8 cellular contexts compared by ENCODE assay signal in the genomic region with DNA sequence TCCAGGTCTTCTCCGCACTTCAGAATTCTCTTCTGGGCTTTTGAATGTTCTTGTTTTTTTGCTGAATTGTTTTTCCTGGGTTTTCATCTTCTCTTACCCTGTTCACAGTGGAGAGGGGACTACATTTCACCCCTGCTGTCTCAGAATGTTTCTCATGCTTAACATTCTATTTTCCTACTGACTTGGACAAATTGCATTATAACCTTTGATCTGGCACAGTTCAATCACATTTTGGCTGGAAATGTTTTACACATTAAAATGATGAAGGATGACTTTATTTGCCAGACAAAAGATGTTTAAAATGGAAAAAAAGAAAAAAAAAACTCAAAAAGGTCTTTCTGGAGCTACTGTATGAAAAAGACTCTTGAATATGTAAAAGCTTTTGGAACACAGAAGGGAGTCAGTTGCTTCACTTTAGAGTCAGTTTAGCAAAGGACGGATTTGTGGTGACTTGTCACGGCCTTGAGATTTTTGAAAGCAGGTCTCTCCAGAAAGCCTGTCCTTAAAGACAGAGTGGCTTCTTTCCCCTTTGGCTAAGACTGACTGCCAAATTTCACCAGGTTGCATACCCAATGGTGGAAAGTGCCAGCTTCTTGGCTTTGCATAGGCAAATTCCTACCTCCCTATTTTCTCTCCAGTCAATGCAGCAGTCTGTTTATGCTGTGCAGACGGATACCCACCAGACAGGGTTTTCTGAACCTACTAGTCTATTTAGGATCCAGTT.
DNase-seq lines count a peak whose midpoint lies in the region; ATAC-seq, FAIRE-seq and TF ChIP-seq lines count a peak whose summit lies in the region.

No MANE protein-coding gene starts in this region.

- H3K23ac ChIP-seq in IMR-90 (ENCODE audit: low read depth, low read length): no peak overlapping the region

- peaks cover 19% of the 10 kb centered on the region for H3K4me1 ChIP-seq in IMR-90 (ENCODE audit: control insufficient read depth, insufficient read depth, low read length)
- H3K4me1 ChIP-seq in keratinocyte (ENCODE audit: control insufficient read depth, extremely low read depth, insufficient read depth, low read length): peaks cover 78% of the 10 kb centered on the region
- H3K4me1 ChIP-seq in PC-3 (ENCODE audit: insufficient read depth, low read length): peaks cover 60% of the 10 kb centered on the region
- peaks cover 7 to 49% (median 45%) of the 10 kb centered on the region in 3 donors for H3K4me1 ChIP-seq in pancreas

- dilution Hi-C loops in IMR-90 (cut with HindIII; ENCODE audit: low sequenced_read_pairs, unreplicated experiment) (no loop called here), keratinocyte (cut with MboI; ENCODE audit: extremely low pct_ligation_motif_present, low sequenced_read_pairs) (no loop called here)

- H3K79me1 ChIP-seq in IMR-90 (ENCODE audit: low read depth in 1 of 2, low read length in 2 of 2): no peaks in the 10 kb centered on the region

- peak overlapping the region; percentile 4; the same call in 1 of the 2 replicates for H2BK20ac ChIP-seq in IMR-90 (ENCODE audit: low read depth, low read length)

- peaks cover 76% of the 10 kb centered on the region for H3K4me1 Mint-ChIP-seq in activated CD8-positive, alpha-beta T cell treated with anti-CD3 and anti-CD28 coated beads, Interleukin-2, amount 10 ng/mL, durations not matched to agents 7 days and 5 days (ENCODE audit: low read depth)
- H3K4me1 Mint-ChIP-seq in stimulated activated naive CD8-positive, alpha-beta T cell treated with anti-CD3 and anti-CD28 coated beads, Interleukin-15, amount 100 ng/mL, for 72 hours: peaks cover 68% of the 10 kb centered on the region

- H3K9me1 ChIP-seq in IMR-90 (ENCODE audit: insufficient read depth, low read length): peaks cover 10% of the 10 kb centered on the region
- H3K9me1 ChIP-seq in keratinocyte (ENCODE audit: control insufficient read depth, extremely low read depth, insufficient read depth, low read length): no peaks in the 10 kb centered on the region

- H3K36me3 ChIP-seq in IMR-90 (ENCODE audit: control insufficient read depth, insufficient read depth, low read length) (no peaks in the 10 kb centered on the region), keratinocyte (ENCODE audit: control insufficient read depth in 2 of 2, extremely low read depth in 1 of 2, insufficient read depth in 2 of 2, low read length in 2 of 2) (no peaks in the 10 kb centered on the region), PC-3 (ENCODE audit: low read depth, low read length) (no peaks in the 10 kb centered on the region), pancreas (no peaks in the 10 kb centered on the region)

- no peak overlapping the region for H3K4me2 ChIP-seq in IMR-90 (ENCODE audit: low read depth, low read length)
- peak overlapping the region; percentile 91 for H3K4me2 ChIP-seq in keratinocyte (ENCODE audit: control insufficient read depth, extremely low read depth, insufficient read depth, low read depth, low read length)
- H3K4me2 ChIP-seq in PC-3 (ENCODE audit: low read length): no peak overlapping the region

- FAIRE-seq in keratinocyte (lab: Jason Lieb, UNC) (no peak), pancreas (lab: Jason Lieb, UNC) (no peak)

- H3K79me2 ChIP-seq in keratinocyte (ENCODE audit: control insufficient read depth, insufficient read depth, low read length): no peaks in the 10 kb centered on the region
- H3K79me2 ChIP-seq in PC-3 (ENCODE audit: low read length): no peaks in the 10 kb centered on the region

- H3K4me3 Mint-ChIP-seq in activated CD8-positive, alpha-beta T cell treated with anti-CD3 and anti-CD28 coated beads, Interleukin-2, amount 10 ng/mL, durations not matched to agents 7 days and 5 days: peak overlapping the region; percentile 66
- H3K4me3 Mint-ChIP-seq in stimulated activated naive CD8-positive, alpha-beta T cell treated with anti-CD3 and anti-CD28 coated beads, Interleukin-15, amount 100 ng/mL, for 72 hours: peak overlapping the region; percentile 69 to 76

- H2BK120ac ChIP-seq in IMR-90 (ENCODE audit: low read depth, low read length): peak overlapping the region; percentile 67; the same call in 1 of the 2 replicates

- H3K9ac ChIP-seq in IMR-90 (ENCODE audit: low read depth, low read length) (no peak overlapping the region), keratinocyte (ENCODE audit: control insufficient read depth, extremely low read depth, insufficient read depth, low read length) (peak overlapping the region; percentile 63), PC-3 (ENCODE audit: low read length) (no peak overlapping the region)

- no peak overlapping the region for H3K27ac ChIP-seq in IMR-90 (ENCODE audit: insufficient read depth, low read length)
- peak overlapping the region; percentile 88 for H3K27ac ChIP-seq in keratinocyte (ENCODE audit: control insufficient read depth, insufficient read depth, low read length)
- no peak overlapping the region for H3K27ac ChIP-seq in PC-3 (ENCODE audit: low read length)
- H3K27ac ChIP-seq in RWPE1: no peak overlapping the region; the same call in 1 of the 2 replicates
- peak overlapping the region in 2 of 4 donors; percentile 9 to 17 for H3K27ac ChIP-seq in pancreas

- no peak overlapping the region; the same call in 1 of the 2 replicates for H4K5ac ChIP-seq in IMR-90 (ENCODE audit: low read depth, low read length)

- TF ChIP-seq CTCF in IMR-90 (conservative IDR thresholded peaks at IDR 0.05; ENCODE audit: low read depth, low read length) (no peak), keratinocyte (optimal IDR thresholded peaks at IDR 0.05 in 1 of 3, IDR thresholded peaks at IDR 0.05 in 1 of 3, conservative IDR thresholded peaks at IDR 0.05 in 1 of 3; ENCODE audit: extremely low read depth in 1 of 3, insufficient read depth in 2 of 3, low read length in 3 of 3) (no peak), PC-3 (conservative IDR thresholded peaks at IDR 0.05; ENCODE audit: low read depth, low read length) (no peak), RWPE1 (conservative IDR thresholded peaks at IDR 0.05; ENCODE audit: low read depth) (no peak), pancreas (IDR thresholded peaks at IDR 0.05) (no peak)

- BruUV-seq in IMR-90 (replicated peaks; lab: Mats Ljungman, UMichigan): no TSS peak
- no TSS peak for BruUV-seq in PC-3 (replicated peaks; lab: Mats Ljungman, UMichigan)

- DNase-seq in IMR-90 (no peak), keratinocyte (ENCODE audit: low read depth, low spot score) (no peak), anterior cingulate cortex (lab: John Stamatoyannopoulos, UW) (no peak), PC-3 (no peak), RWPE1 (ENCODE audit: low spot score) (no peak), pancreas (no peak)
- no peak for DNase-seq in activated CD8-positive, alpha-beta T cell treated with anti-CD3 and anti-CD28 coated beads, Interleukin-2, amount 10 ng/mL, durations not matched to agents 7 days and 5 days
- DNase-seq in stimulated activated naive CD8-positive, alpha-beta T cell treated with anti-CD3 and anti-CD28 coated beads, Interleukin-15, amount 100 ng/mL, for 72 hours: no peak

- no peak overlapping the region for H2AK9ac ChIP-seq in IMR-90 (replicated peaks; ENCODE audit: low read depth, low read length, poor library complexity)

- H3K56ac ChIP-seq in IMR-90 (ENCODE audit: extremely low read depth, insufficient read depth, low read length): no peak overlapping the region

- H2AK5ac ChIP-seq in IMR-90 (ENCODE audit: low read depth, low read length): peak overlapping the region; percentile 2; the same call in 1 of the 2 replicates

- H3K14ac ChIP-seq in IMR-90 (replicated peaks; ENCODE audit: low read depth, low read length): no peak overlapping the region

- intact Hi-C loops in IMR-90 (cut with micrococcal nuclease): loop anchor here (5.0 to 10.0 kb wide), 2 partner anchors 121 to 403 kb away; a partner anchor contains a TSS
- intact Hi-C loops in PC-3 (cut with micrococcal nuclease): loop anchor here (10.0 kb wide), 3 partner anchors 123 to 787 kb away; no protein-coding TSS in a partner anchor
- intact Hi-C loops in pancreas (cut with DNase I): no loop called here

- no peaks in the 10 kb centered on the region for H3K27me3 ChIP-seq in IMR-90 (ENCODE audit: control insufficient read depth, insufficient read depth, low read length)
- H3K27me3 ChIP-seq in keratinocyte (ENCODE audit: control insufficient read depth, extremely low read depth, insufficient read depth, low read length): no peaks in the 10 kb centered on the region
- H3K27me3 ChIP-seq in PC-3 (ENCODE audit: low read length): no peaks in the 10 kb centered on the region
- H3K27me3 ChIP-seq in pancreas: no peaks in the 10 kb centered on the region

- in situ Hi-C loops in IMR-90 (cut with MboI; ENCODE audit: low sequenced_read_pairs): no loop called here

- H3F3A ChIP-seq in PC-3 (ENCODE audit: low read length, unreplicated experiment): peaks cover 3% of the 10 kb centered on the region

- POLR2A ChIA-PET in IMR-90 (lab: Charles Lee; ENCODE audit: unreplicated experiment): no interaction called here
- POLR2A ChIA-PET in activated CD8-positive, alpha-beta T cell treated with anti-CD3 and anti-CD28 coated beads, Interleukin-2, amount 10 ng/mL, durations not matched to agents 7 days and 5 days (lab: Charles Lee): interaction anchor here (0.6 to 1.3 kb wide), 3 partner anchors 80 to 543 kb away, joined by 3 to 5 read pairs (median 4); no protein-coding TSS in a partner anchor
- POLR2A ChIA-PET in PC-3 (lab: Charles Lee; ENCODE audit: unreplicated experiment): no interaction called here
- POLR2A ChIA-PET in RWPE1 (lab: Yijun Ruan, JAX; ENCODE audit: low non-redundant PET): interaction anchor here (0.6 kb wide), 1 partner anchor 419 kb away, joined by 3 read pairs; no protein-coding TSS in a partner anchor

- H4K20me1 ChIP-seq in IMR-90 (ENCODE audit: insufficient read depth, low read length): no peaks in the 10 kb centered on the region
- H4K20me1 ChIP-seq in keratinocyte (ENCODE audit: control insufficient read depth, extremely low read depth, insufficient read depth, low read length): no peaks in the 10 kb centered on the region
- H4K20me1 ChIP-seq in PC-3 (ENCODE audit: low read length): no peaks in the 10 kb centered on the region

- H3K27me3 Mint-ChIP-seq in activated CD8-positive, alpha-beta T cell treated with anti-CD3 and anti-CD28 coated beads, Interleukin-2, amount 10 ng/mL, durations not matched to agents 7 days and 5 days (ENCODE audit: low read depth): no peaks in the 10 kb centered on the region
- no peaks in the 10 kb centered on the region for H3K27me3 Mint-ChIP-seq in stimulated activated naive CD8-positive, alpha-beta T cell treated with anti-CD3 and anti-CD28 coated beads, Interleukin-15, amount 100 ng/mL, for 72 hours

- no peak for TF ChIP-seq RAD21 in IMR-90 (IDR thresholded peaks at IDR 0.05; ENCODE audit: low read length)

- peak overlapping the region; percentile 62 for H2BK5ac ChIP-seq in IMR-90 (ENCODE audit: low read depth, low read length, poor library complexity, severe bottlenecking)

- H3K18ac ChIP-seq in IMR-90 (ENCODE audit: low read depth, low read length): peak overlapping the region; percentile 49

- no peaks in the 10 kb centered on the region for H3K9me3 ChIP-seq in IMR-90 (ENCODE audit: control insufficient read depth, insufficient read depth, low read length)
- no peaks in the 10 kb centered on the region for H3K9me3 ChIP-seq in keratinocyte (ENCODE audit: control insufficient read depth, low read depth, low read length)
- no peaks in the 10 kb centered on the region for H3K9me3 ChIP-seq in PC-3 (ENCODE audit: low read length)
- H3K9me3 ChIP-seq in pancreas: peaks cover 0 to 3% (median 0%) of the 10 kb centered on the region in 4 donors

- H3K4me3 ChIP-seq in IMR-90 (ENCODE audit: insufficient read depth, low read depth, low read length) (no peak overlapping the region), keratinocyte (ENCODE audit: control insufficient read depth in 2 of 3, extremely low read depth in 1 of 3, insufficient read depth in 2 of 3, low read depth in 1 of 3, low read length in 3 of 3) (peak overlapping the region in 1 of 3 experiments; percentile 32), PC-3 (ENCODE audit: low read length) (no peak overlapping the region), pancreas (no peak overlapping the region)

- 82% methylated on average over 2 of the region's 4 CpGs; no CpG with 5 or more reads in 1 of the 2 experiments for WGBS in IMR-90 (ENCODE audit: extremely low coverage in 2 of 2, insufficient read length in 1 of 2), 2 experiments
- WGBS in pancreas, 2 donors: 77 to 78% methylated on average over 4 of the region's 4 CpGs

- H3K9me2 ChIP-seq in PC-3 (replicated peaks; ENCODE audit: low read length): no peaks in the 10 kb centered on the region

- H4K91ac ChIP-seq in IMR-90 (ENCODE audit: insufficient read depth, low read depth, low read length): no peak overlapping the region

- H2BK15ac ChIP-seq in IMR-90 (ENCODE audit: low read depth, low read length): 0 out of 3 replicates have a peak overlapping the region, but pooled peaks have one; percentile 80

- H3K36me3 Mint-ChIP-seq in activated CD8-positive, alpha-beta T cell treated with anti-CD3 and anti-CD28 coated beads, Interleukin-2, amount 10 ng/mL, durations not matched to agents 7 days and 5 days (ENCODE audit: low read depth): peaks cover 4% of the 10 kb centered on the region

- TF ChIP-seq POLR2A in IMR-90 (IDR thresholded peaks at IDR 0.05; ENCODE audit: low read depth, low read length): no peak

- CTCF ChIA-PET in IMR-90 (lab: Yijun Ruan, JAX) (interaction anchor here (0.6 kb wide), 1 partner anchor 653 kb away, joined by 3 read pairs; no protein-coding TSS in a partner anchor), PC-3 (lab: Charles Lee) (interaction anchor here (0.6 kb wide), 1 partner anchor 17 kb away, joined by 7 read pairs; no protein-coding TSS in a partner anchor), RWPE1 (lab: Yijun Ruan, JAX) (interaction anchor here (0.7 kb wide), 1 partner anchor 385 kb away, joined by 5 read pairs; no protein-coding TSS in a partner anchor)
- CTCF ChIA-PET in activated CD8-positive, alpha-beta T cell treated with anti-CD3 and anti-CD28 coated beads, Interleukin-2, amount 10 ng/mL, durations not matched to agents 7 days and 5 days (lab: Charles Lee): interaction anchor here (1.2 to 1.6 kb wide), 6 partner anchors 12 to 238 kb away, joined by 3 to 5 read pairs (median 4); no protein-coding TSS in a partner anchor

- no peak for ATAC-seq in IMR-90 (ENCODE audit: low read depth)
- peak; percentile 31 for ATAC-seq in activated CD8-positive, alpha-beta T cell treated with anti-CD3 and anti-CD28 coated beads, Interleukin-2, amount 10 ng/mL, durations not matched to agents 7 days and 5 days
- no peak for ATAC-seq in stimulated activated naive CD8-positive, alpha-beta T cell treated with anti-CD3 and anti-CD28 coated beads, Interleukin-15, amount 100 ng/mL, for 72 hours
- no peak for ATAC-seq in PC-3
- no peak for ATAC-seq in pancreas

- 0 out of 2 replicates have a peak overlapping the region, but pooled peaks have one; percentile 22 for H3K4ac ChIP-seq in IMR-90 (ENCODE audit: low read depth, low read length)

- H2AFZ ChIP-seq in IMR-90 (replicated peaks; ENCODE audit: low read length, poor library complexity) (no peak overlapping the region), keratinocyte (ENCODE audit: control insufficient read depth, low read length) (peak overlapping the region; percentile 57), PC-3 (ENCODE audit: low read length) (no peak overlapping the region)

- no peaks in the 10 kb centered on the region for H3K9me3 Mint-ChIP-seq in activated CD8-positive, alpha-beta T cell treated with anti-CD3 and anti-CD28 coated beads, Interleukin-2, amount 10 ng/mL, durations not matched to agents 7 days and 5 days (ENCODE audit: insufficient read depth)
- no peaks in the 10 kb centered on the region for H3K9me3 Mint-ChIP-seq in stimulated activated naive CD8-positive, alpha-beta T cell treated with anti-CD3 and anti-CD28 coated beads, Interleukin-15, amount 100 ng/mL, for 72 hours

- peak overlapping the region; percentile 18 to 86; a peak in 2 of 4 replicates for H4K8ac ChIP-seq in IMR-90 (ENCODE audit: low read depth in 2 of 2, low read length in 2 of 2)

- H3K27ac Mint-ChIP-seq in activated CD8-positive, alpha-beta T cell treated with anti-CD3 and anti-CD28 coated beads, Interleukin-2, amount 10 ng/mL, durations not matched to agents 7 days and 5 days: peak overlapping the region; percentile 92
- peak overlapping the region; percentile 98 to 99 for H3K27ac Mint-ChIP-seq in stimulated activated naive CD8-positive, alpha-beta T cell treated with anti-CD3 and anti-CD28 coated beads, Interleukin-15, amount 100 ng/mL, for 72 hours

Comparison
In these comparisons a context has a peak if more than half of its experiments do, and no peak if none do; other contexts are left out.
1. POLR2A ChIA-PET loops: an anchor here in activated CD8-positive, alpha-beta T cell treated with anti-CD3 and anti-CD28 coated beads, Interleukin-2, amount 10 ng/mL, durations not matched to agents 7 days and 5 days (0.6 to 1.3 kb wide) and RWPE1 (0.6 kb wide); none called in IMR-90 and PC-3.
2. intact Hi-C loops: an anchor here in IMR-90 (5.0 to 10.0 kb wide) and PC-3 (10.0 kb wide); none called in pancreas.